8 cellular contexts compared by ENCODE assay signal in the genomic region with DNA sequence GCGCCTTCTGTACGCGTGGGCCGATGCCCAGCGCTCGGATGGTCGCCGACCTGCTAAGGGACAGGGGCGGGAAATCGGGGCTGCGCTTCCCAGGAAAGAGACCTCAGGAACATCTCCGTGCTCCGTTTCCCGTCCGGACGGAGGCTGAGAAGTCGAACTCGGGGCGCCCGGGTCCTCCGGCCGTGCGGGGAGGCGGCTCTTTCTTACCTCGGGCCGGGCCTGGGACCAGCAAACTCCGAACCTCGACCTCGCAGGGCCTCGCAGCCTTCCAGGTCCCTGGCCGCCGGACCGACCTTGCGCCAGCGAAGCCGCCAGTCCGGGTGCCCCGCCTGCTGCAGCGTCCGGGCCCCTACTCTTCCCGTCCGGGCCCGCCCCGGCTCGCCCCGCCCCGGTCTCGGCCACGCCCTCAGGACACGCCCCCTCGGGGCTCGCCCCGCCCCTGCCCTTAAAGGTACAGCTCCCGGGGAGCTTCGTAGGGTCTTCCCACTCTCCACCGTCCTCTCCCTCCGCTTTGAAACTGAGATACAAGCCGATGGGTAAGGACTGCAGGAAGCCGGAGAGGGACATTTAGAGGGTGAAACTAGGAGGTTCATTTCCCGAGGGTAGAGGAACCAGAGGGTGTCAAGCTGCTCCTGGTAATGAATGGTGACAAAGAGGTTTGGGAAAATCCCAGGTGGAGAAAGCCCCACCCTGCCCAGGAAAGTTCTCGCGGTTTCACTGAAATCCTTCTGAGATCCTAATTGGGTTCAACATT. TPM values are rescaled to one million over a fixed set of nuclear protein-coding genes. Genes with fewer than 3 reads are reported as not detected.
DNase-seq lines count a peak whose midpoint lies in the region; ATAC-seq and TF ChIP-seq lines count a peak whose summit lies in the region.

A gene (minus strand): TSS at position 324 of the 754 bp plus-strand sequence. CDS start 2,231 bp downstream, outside the sequence.

- peaks cover 4% of the 10 kb centered on the region for H3K4me1 Mint-ChIP-seq in endodermal cell

- H3K36me3 ChIP-seq in endodermal cell (ENCODE audit: control insufficient read depth, insufficient read depth, low read length) (no peaks in the 10 kb centered on the region), mesodermal cell (ENCODE audit: control insufficient read depth, insufficient read depth, low read length) (no peaks in the 10 kb centered on the region)

- DNase-seq in CD1c-positive myeloid dendritic cell (ENCODE audit: extremely low spot score) (peak; percentile 93), NOMO-1 treated with dmso at 0.1 percent for 144 hours (lab: John Stamatoyannopoulos, UW; ENCODE audit: unreplicated experiment) (peak; percentile 75), endodermal cell (peak; percentile 99)
- DNase-seq in activated CD8-positive, alpha-beta memory T cell treated with anti-CD3 and anti-CD28 coated beads, Interleukin-2, amount 50 U/mL, for 1 hour (ENCODE audit: extremely low read depth), result peak; percentile 18
- peak; percentile 86 for DNase-seq in stimulated activated CD8-positive, alpha-beta memory T cell treated with anti-CD3 and anti-CD28 coated beads, Interleukin-15, amount 100 ng/mL, for 1 hour (ENCODE audit: low read depth)

- H3K9me3 ChIP-seq in endodermal cell (ENCODE audit: control insufficient read depth, low read length) (no peaks in the 10 kb centered on the region), mesodermal cell (ENCODE audit: control insufficient read depth, low read length) (no peaks in the 10 kb centered on the region)

- H3K9me3 Mint-ChIP-seq in endodermal cell, result no peaks in the 10 kb centered on the region

- H3K36me3 Mint-ChIP-seq in endodermal cell (ENCODE audit: low read depth), result peaks cover 3% of the 10 kb centered on the region

- H3K9ac ChIP-seq in endodermal cell (ENCODE audit: extremely low read depth, low read length, poor library complexity, severe bottlenecking), result no peak within 1 kb of the TSS

- H3K27ac ChIP-seq in endodermal cell (ENCODE audit: low read depth, low read length) (no peak within 1 kb of the TSS), mesodermal cell (ENCODE audit: low read depth, low read length, severe bottlenecking) (no peak within 1 kb of the TSS)

- peaks cover 12% of the 10 kb centered on the region for H3K27me3 ChIP-seq in endodermal cell (ENCODE audit: control insufficient read depth, insufficient read depth, low read length, poor library complexity, severe bottlenecking)

- H3K4me1 ChIP-seq in endodermal cell (ENCODE audit: control insufficient read depth, insufficient read depth, low read length) (peaks cover 5% of the 10 kb centered on the region), mesodermal cell (ENCODE audit: control insufficient read depth, insufficient read depth, low read length, poor library complexity, severe bottlenecking) (no peaks in the 10 kb centered on the region)

- peak within 1 kb of the TSS; percentile 67 for H3K4me3 Mint-ChIP-seq in endodermal cell

- ATAC-seq in GM19324 (IDR thresholded peaks at IDR 0.05; ENCODE audit: low FRiP score, unreplicated experiment) (peak; percentile 97), HG03460 (IDR thresholded peaks at IDR 0.05; ENCODE audit: unreplicated experiment) (peak; percentile 92)

- TF ChIP-seq CTCF in endodermal cell (conservative IDR thresholded peaks at IDR 0.05), result no peak

- WGBS in endodermal cell (ENCODE audit: insufficient coverage in 1 of 2, insufficient read length in 1 of 2), 2 experiments, result 3 to 6% methylated on average over 16 to 62 of the region's 62 CpGs
- WGBS in mesodermal cell (ENCODE audit: insufficient coverage in 2 of 2), 2 experiments, result 0 to 1% methylated on average over 41 to 46 of the region's 62 CpGs

- peaks cover 34% of the 10 kb centered on the region for H3K27me3 Mint-ChIP-seq in endodermal cell (ENCODE audit: insufficient read depth)

- H3K27ac Mint-ChIP-seq in endodermal cell, result no peak within 1 kb of the TSS

- peak within 1 kb of the TSS; percentile 85 for H3K4me3 ChIP-seq in endodermal cell (ENCODE audit: low read length)
- peak within 1 kb of the TSS; percentile 49 for H3K4me3 ChIP-seq in mesodermal cell (ENCODE audit: extremely low read depth, insufficient read depth, low read length, poor library complexity, severe bottlenecking)

RNA-seq across cellular contexts. Expression of the gene that starts here (rescaled TPM):
- 1 to 10 TPM; 6.9 to 9.1 TPM for total RNA-seq in endodermal cell
- 8.2 TPM for polyA plus RNA-seq in endodermal cell (2013, experiment 1 of 2)
- 8.4 TPM for polyA plus RNA-seq in endodermal cell (2013, experiment 2 of 2)
- polyA plus RNA-seq in mesodermal cell (2013, experiment 1 of 2), result 8.6 TPM
- 6.1 TPM for polyA plus RNA-seq in mesodermal cell (2013, experiment 2 of 2)

Comparison
In these comparisons a context has a peak if more than half of its experiments do, and no peak if none do; other contexts are left out.
1. DNase-seq: peak in every context shown above with its lines; median percentile 99 in endodermal cell; 93 in CD1c-positive myeloid dendritic cell; 86 in stimulated activated CD8-positive, alpha-beta memory T cell treated with anti-CD3 and anti-CD28 coated beads, Interleukin-15, amount 100 ng/mL, for 1 hour; 75 in NOMO-1 treated with dmso at 0.1 percent for 144 hours; 18 in activated CD8-positive, alpha-beta memory T cell treated with anti-CD3 and anti-CD28 coated beads, Interleukin-2, amount 50 U/mL, for 1 hour.